19 cellular contexts compared by ENCODE assay signal in genomic region chr7:223861-224260, GRCh38.
"Had no signal": no experiment of that assay in that cellular context is flagged by ENCODE, and none has a peak within 500 bp of the region (broad histone marks: within the 10 kb centered on the region; RNA-seq: fewer than 3 reads in every experiment).

No MANE protein-coding gene starts in this region.

- H3K4me3 ChIP-seq: colonic mucosa, gastrocnemius medialis, heart right ventricle, left lung, lower lobe of right lung, mucosa of descending colon had no signal

- H3K27ac ChIP-seq: colonic mucosa, epithelial cell of prostate, foreskin keratinocyte, gastrocnemius medialis, heart right ventricle, left lung, lower lobe of right lung had no signal

- DNase-seq: colonic mucosa; cortex of kidney; effector CD8-positive, alpha-beta T cell; effector memory CD8-positive, alpha-beta T cell; endodermal cell; erythroblast; foreskin keratinocyte; gastrocnemius medialis; head of caudate nucleus; hippocampal formation; left cardiac atrium; left lung; left ventricle myocardium superior; lower lobe of right lung; mesenchymal stem cell; mucosa of descending colon; naive B cell had no signal

- ATAC-seq: effector memory CD8-positive, alpha-beta T cell; gastrocnemius medialis; left cardiac atrium; left lung; left ventricle myocardium superior; lower lobe of right lung had no signal

- H3K4me1 ChIP-seq: colonic mucosa, foreskin keratinocyte had no signal

- H3K27me3 ChIP-seq: colonic mucosa, foreskin keratinocyte, gastrocnemius medialis, heart right ventricle, left lung had no signal

- H3K9me3 ChIP-seq: colonic mucosa, gastrocnemius medialis, heart right ventricle, left lung, lower lobe of right lung, mucosa of descending colon had no signal

- H3K36me3 ChIP-seq: colonic mucosa had no signal
